In the genomic region with DNA sequence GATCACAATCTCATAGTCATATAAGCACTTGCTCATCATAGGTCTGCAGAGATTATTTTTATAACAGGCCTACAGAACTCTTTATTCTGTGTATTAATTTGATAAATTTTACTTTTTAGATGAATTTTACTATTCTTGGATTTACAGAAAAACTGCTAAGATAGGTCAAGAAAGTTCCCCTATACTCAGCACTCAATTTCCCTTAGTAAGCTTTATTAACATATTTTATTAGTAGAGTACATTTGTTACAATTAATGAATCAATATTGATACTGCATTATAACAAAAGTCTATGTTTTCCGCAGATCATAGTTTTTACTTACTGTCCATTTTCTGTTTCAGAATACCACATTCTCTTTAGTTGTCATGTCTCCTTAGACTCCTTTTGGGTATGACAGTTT, we compare ENCODE assay signal across 6 cellular contexts.
"Had no signal": no experiment of that assay in that cellular context is flagged by ENCODE, and none has a peak within 500 bp of the region (broad histone marks: within the 10 kb centered on the region; RNA-seq: fewer than 3 reads in every experiment).

No MANE protein-coding gene starts in this region.

- H3K27ac ChIP-seq: HL-60, KMS-11 had no signal

- H3K9ac ChIP-seq: KMS-11 had no signal

- FAIRE-seq: HTR-8/SVneo had no signal

- H3K4me2 ChIP-seq: KMS-11 had no signal

- DNase-seq: IMR-90, KBM-7, KG1 had no signal
